ENCODE assay signal across 13 cellular contexts in genomic region chr1:187244623-187245022, GRCh38.
DNase-seq lines count a peak whose midpoint lies in the region; ATAC-seq and TF ChIP-seq lines count a peak whose summit lies in the region.
"Had no signal": no experiment of that assay in that cellular context is flagged by ENCODE, and none has a peak within 500 bp of the region (broad histone marks: within the 10 kb centered on the region; RNA-seq: fewer than 3 reads in every experiment).

No MANE protein-coding gene starts in this region.

- H3K4me3 ChIP-seq in RWPE2 (ENCODE audit: severe bottlenecking) = no peak overlapping the region
- H3K4me3 ChIP-seq: esophagus squamous epithelium had no signal

- peak; percentile 41; the same call in 2 of the 3 replicates for ATAC-seq in RWPE2 (ENCODE audit: low read depth)
- no peak for ATAC-seq in GM19324 (IDR thresholded peaks at IDR 0.05; ENCODE audit: low FRiP score, unreplicated experiment)
- no peak for ATAC-seq in GM21723 (IDR thresholded peaks at IDR 0.05; ENCODE audit: unreplicated experiment)
- no peak for ATAC-seq in HG03342 (IDR thresholded peaks at IDR 0.05; ENCODE audit: unreplicated experiment)
- ATAC-seq: natural killer cell treated with Interleukin-12 subunit alpha and Interleukin-12 subunit beta and Interleukin-15 and Interleukin-18, amount 100 ng/mL, for 72 hours had no signal

- no peak for TF ChIP-seq CTCF in RWPE2 (IDR thresholded peaks at IDR 0.05; ENCODE audit: poor library complexity, severe bottlenecking)

- H3K36me3 ChIP-seq in RWPE2 (ENCODE audit: low read depth) = no peaks in the 10 kb centered on the region
- H3K36me3 ChIP-seq: esophagus squamous epithelium had no signal

- no peaks in the 10 kb centered on the region for H3K4me1 ChIP-seq in RWPE2 (ENCODE audit: insufficient read depth, poor library complexity, severe bottlenecking)
- H3K4me1 ChIP-seq: esophagus squamous epithelium had no signal

- H3K27me3 ChIP-seq in RWPE2 (ENCODE audit: insufficient read depth, poor library complexity, severe bottlenecking) = no peaks in the 10 kb centered on the region
- H3K27me3 ChIP-seq: esophagus squamous epithelium had no signal

- no peak overlapping the region for H3K27ac ChIP-seq in RWPE2 (ENCODE audit: poor library complexity, severe bottlenecking)
- H3K27ac ChIP-seq: esophagus squamous epithelium had no signal

- H3K9me3 ChIP-seq in RWPE2 (ENCODE audit: severe bottlenecking) = no peaks in the 10 kb centered on the region
- H3K9me3 ChIP-seq: esophagus squamous epithelium had no signal

- DNase-seq in DMS153 (lab: John Stamatoyannopoulos, UW) (peak; percentile 63), NCI-H1048 (lab: John Stamatoyannopoulos, UW) (peak; percentile 57), RWPE2 (ENCODE audit: low spot score) (no peak), iris pigment epithelial cell (ENCODE audit: low read depth) (peak; percentile 37), NCI-H146 (lab: John Stamatoyannopoulos, UW) (no peak)
- DNase-seq: activated CD8-positive, alpha-beta memory T cell treated with anti-CD3 and anti-CD28 coated beads, Interleukin-2, amount 50 U/mL, for 4 hours; aorta; esophagus squamous epithelium; NCI-H2081 treated with DMSO at 0.1 percent for 48 hours had no signal

Comparison
In these comparisons a context has a peak if more than half of its experiments do, and no peak if none do; other contexts are left out.
1. DNase-seq: peak in DMS153 (single experiment), NCI-H1048 (single experiment) and iris pigment epithelial cell (single experiment); none in RWPE2 (single experiment) and NCI-H146 (single experiment).